ENCODE assay signal across 15 cellular contexts in the genomic region with DNA sequence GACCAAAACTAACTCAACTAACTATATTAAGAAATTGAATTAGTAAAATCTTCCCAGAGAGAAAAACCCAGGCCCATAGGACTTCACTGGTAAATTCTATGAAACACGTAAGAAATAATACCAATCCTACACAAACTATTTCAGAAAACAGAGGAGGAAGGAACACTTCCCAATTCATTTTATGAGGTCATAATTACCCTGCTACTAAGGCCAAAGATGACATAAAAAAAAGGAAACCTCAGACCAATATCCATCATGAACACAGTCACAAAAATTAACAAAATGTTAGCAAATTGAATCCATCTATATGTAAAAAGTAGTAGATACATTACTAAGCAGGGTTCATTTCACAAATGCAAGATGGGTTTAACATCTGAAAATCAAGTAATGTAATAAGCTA. TPM values are rescaled to one million over a fixed set of nuclear protein-coding genes. Genes with fewer than 3 reads are reported as not detected.
DNase-seq lines count a peak whose midpoint lies in the region; ATAC-seq and TF ChIP-seq lines count a peak whose summit lies in the region.
"Had no signal": no experiment of that assay in that cellular context is flagged by ENCODE, and none has a peak within 500 bp of the region (broad histone marks: within the 10 kb centered on the region; RNA-seq: fewer than 3 reads in every experiment).

No MANE protein-coding gene starts in this region.

- peaks cover 54% of the 10 kb centered on the region for H3K4me1 Mint-ChIP-seq in CD4-positive, alpha-beta T cell (ENCODE audit: low read depth)
- H3K4me1 Mint-ChIP-seq in activated T-helper 1 cell treated with anti-CD3 and anti-CD28 coated beads, Interleukin-12 subunit alpha, Interleukin-12 subunit beta, Interleukin-2, Interleukin-4 antibody, amounts not matched to agents 30 ng/mL and 10 ng/mL and 1 ng/mL, durations not matched to agents 14 hours and 24 hours and 36 hours (ENCODE audit: low read depth): peaks cover 40% of the 10 kb centered on the region
- H3K4me1 Mint-ChIP-seq in type B pancreatic cell (ENCODE audit: unreplicated experiment): peaks cover 28% of the 10 kb centered on the region

- peaks cover 7 to 11% of the 10 kb centered on the region in 2 experiments; a peak in 2 of 3 replicates for H3K36me3 ChIP-seq in HEK293 (ENCODE audit: control insufficient read depth in 2 of 2, insufficient read depth in 1 of 2, low read length in 2 of 2)
- H3K36me3 ChIP-seq in mucosa of descending colon (ENCODE audit: low read depth): no peaks in the 10 kb centered on the region

- TF ChIP-seq CTCF in CD4-positive, alpha-beta T cell (IDR thresholded peaks at IDR 0.05): no peak
- no peak for TF ChIP-seq CTCF in HEK293 (tag by site-specific recombination; IDR thresholded peaks at IDR 0.05)
- no peak for TF ChIP-seq CTCF in type B pancreatic cell (conservative IDR thresholded peaks at IDR 0.05)
- no peak for TF ChIP-seq CTCF in mucosa of descending colon (IDR thresholded peaks at IDR 0.05)

- ATAC-seq in CD4-positive, alpha-beta T cell (ENCODE audit: poor library complexity): no peak
- no peak for ATAC-seq in mucosa of descending colon
- ATAC-seq in GM21360 (IDR thresholded peaks at IDR 0.05; ENCODE audit: unreplicated experiment): no peak
- ATAC-seq: CD8-positive, alpha-beta T cell had no signal

- CTCF ChIA-PET in CD4-positive, alpha-beta T cell (lab: Charles Lee): no interaction called here
- CTCF ChIA-PET in HEK293 (lab: Yijun Ruan, JAX): interaction anchor here (0.7 kb wide), 1 partner anchor 267 kb away, joined by 3 read pairs; no protein-coding TSS in a partner anchor

- intact Hi-C loops in CD4-positive, alpha-beta T cell (cut with DNase I, micrococcal nuclease): loop anchor here in 1 of 2 experiments (5.0 to 10.0 kb wide), 4 partner anchors 75 to 512 kb away; a partner anchor contains a TSS
- intact Hi-C loops in activated T-helper 1 cell treated with anti-CD3 and anti-CD28 coated beads, Interleukin-12 subunit alpha, Interleukin-12 subunit beta, Interleukin-2, Interleukin-4 antibody, amounts not matched to agents 30 ng/mL and 10 ng/mL and 1 ng/mL, durations not matched to agents 14 hours and 24 hours and 36 hours (cut with micrococcal nuclease): no loop called here
- intact Hi-C loops in mucosa of descending colon (cut with DNase I, micrococcal nuclease): no loop called here

- H3K4me1 ChIP-seq in HEK293 (ENCODE audit: control insufficient read depth, insufficient read depth, low read length) (peaks cover 5% of the 10 kb centered on the region; the same call in 1 of the 2 replicates), mucosa of descending colon (ENCODE audit: low read depth) (peaks cover 10% of the 10 kb centered on the region)
- H3K4me1 ChIP-seq: Caco-2 had no signal

- H3K27ac Mint-ChIP-seq in CD4-positive, alpha-beta T cell: peak overlapping the region; percentile 1
- H3K27ac Mint-ChIP-seq in activated T-helper 1 cell treated with anti-CD3 and anti-CD28 coated beads, Interleukin-12 subunit alpha, Interleukin-12 subunit beta, Interleukin-2, Interleukin-4 antibody, amounts not matched to agents 30 ng/mL and 10 ng/mL and 1 ng/mL, durations not matched to agents 14 hours and 24 hours and 36 hours: no peak overlapping the region
- H3K27ac Mint-ChIP-seq in type B pancreatic cell: peak overlapping the region; percentile 7
- H3K27ac Mint-ChIP-seq: CD8-positive, alpha-beta T cell had no signal

- H3K9me3 Mint-ChIP-seq in CD4-positive, alpha-beta T cell: no peaks in the 10 kb centered on the region
- no peaks in the 10 kb centered on the region for H3K9me3 Mint-ChIP-seq in activated T-helper 1 cell treated with anti-CD3 and anti-CD28 coated beads, Interleukin-12 subunit alpha, Interleukin-12 subunit beta, Interleukin-2, Interleukin-4 antibody, amounts not matched to agents 30 ng/mL and 10 ng/mL and 1 ng/mL, durations not matched to agents 14 hours and 24 hours and 36 hours
- H3K9me3 Mint-ChIP-seq in type B pancreatic cell: no peaks in the 10 kb centered on the region
- H3K9me3 Mint-ChIP-seq: CD8-positive, alpha-beta T cell had no signal

- H3K27me3 Mint-ChIP-seq in CD4-positive, alpha-beta T cell: no peaks in the 10 kb centered on the region
- peaks cover 2% of the 10 kb centered on the region for H3K27me3 Mint-ChIP-seq in activated T-helper 1 cell treated with anti-CD3 and anti-CD28 coated beads, Interleukin-12 subunit alpha, Interleukin-12 subunit beta, Interleukin-2, Interleukin-4 antibody, amounts not matched to agents 30 ng/mL and 10 ng/mL and 1 ng/mL, durations not matched to agents 14 hours and 24 hours and 36 hours (ENCODE audit: insufficient read depth)
- H3K27me3 Mint-ChIP-seq in type B pancreatic cell: no peaks in the 10 kb centered on the region

- no peak overlapping the region for H3K27ac ChIP-seq in CD4-positive, alpha-beta T cell (ENCODE audit: low read depth, low read length)
- H3K27ac ChIP-seq in HEK293 (ENCODE audit: extremely low read depth, low read depth, low read length): no peak overlapping the region

- no peak overlapping the region for H3K4me3 ChIP-seq in HEK293 (ENCODE audit: low read depth, low read length)
- H3K4me3 ChIP-seq in mucosa of descending colon: no peak overlapping the region
- H3K4me3 ChIP-seq: HAP-1 had no signal

- POLR2A ChIA-PET in CD4-positive, alpha-beta T cell (lab: Charles Lee): no interaction called here
- POLR2A ChIA-PET in HEK293 (lab: Yijun Ruan, JAX): no interaction called here

- no peaks in the 10 kb centered on the region for H3K27me3 ChIP-seq in CD4-positive, alpha-beta T cell (ENCODE audit: control insufficient read depth, insufficient read depth, low read length)

- peaks cover 21% of the 10 kb centered on the region for H3K36me3 Mint-ChIP-seq in CD4-positive, alpha-beta T cell (ENCODE audit: low read depth)
- peaks cover 4% of the 10 kb centered on the region for H3K36me3 Mint-ChIP-seq in activated T-helper 1 cell treated with anti-CD3 and anti-CD28 coated beads, Interleukin-12 subunit alpha, Interleukin-12 subunit beta, Interleukin-2, Interleukin-4 antibody, amounts not matched to agents 30 ng/mL and 10 ng/mL and 1 ng/mL, durations not matched to agents 14 hours and 24 hours and 36 hours (ENCODE audit: low read depth)
- H3K36me3 Mint-ChIP-seq in type B pancreatic cell: peaks cover 15% of the 10 kb centered on the region

- no peaks in the 10 kb centered on the region for H3K9me3 ChIP-seq in CD4-positive, alpha-beta T cell (ENCODE audit: control insufficient read depth, low read length)
- no peaks in the 10 kb centered on the region for H3K9me3 ChIP-seq in HEK293 (ENCODE audit: control insufficient read depth, insufficient read depth, low read depth, low read length)
- no peaks in the 10 kb centered on the region for H3K9me3 ChIP-seq in mucosa of descending colon
- H3K9me3 ChIP-seq: Caco-2, HAP-1 had no signal

- no peak for DNase-seq in CD4-positive, alpha-beta T cell
- DNase-seq in activated T-helper 1 cell treated with anti-CD3 and anti-CD28 coated beads, Interleukin-12 subunit alpha, Interleukin-12 subunit beta, Interleukin-2, Interleukin-4 antibody, amounts not matched to agents 30 ng/mL and 10 ng/mL and 1 ng/mL, durations not matched to agents 14 hours and 24 hours and 36 hours (ENCODE audit: low spot score): no peak
- DNase-seq in type B pancreatic cell (ENCODE audit: extremely low spot score, unreplicated experiment): no peak
- no peak for DNase-seq in mucosa of descending colon
- DNase-seq: C1 segment of cervical spinal cord; Caco-2; CD8-positive, alpha-beta T cell; DMS153; DND-41; GOT3 had no signal

- H3K4me3 Mint-ChIP-seq in CD4-positive, alpha-beta T cell: peak overlapping the region; percentile 12
- peak overlapping the region; percentile 15 for H3K4me3 Mint-ChIP-seq in activated T-helper 1 cell treated with anti-CD3 and anti-CD28 coated beads, Interleukin-12 subunit alpha, Interleukin-12 subunit beta, Interleukin-2, Interleukin-4 antibody, amounts not matched to agents 30 ng/mL and 10 ng/mL and 1 ng/mL, durations not matched to agents 14 hours and 24 hours and 36 hours
- peak overlapping the region; percentile 60 for H3K4me3 Mint-ChIP-seq in type B pancreatic cell
- H3K4me3 Mint-ChIP-seq: CD8-positive, alpha-beta T cell had no signal

TF ChIP-seq in HEK293, 187 proteins besides CTCF, POLR2A, EP300 and RAD21:
- TF ChIP-seq ZNF629 (tag by site-specific recombination; IDR thresholded peaks at IDR 0.05) (peak; percentile 52), GLIS2 (tag by site-specific recombination; IDR thresholded peaks at IDR 0.05) (no peak), ZBTB21 (tag by site-specific recombination; IDR thresholded peaks at IDR 0.05) (peak; percentile 56; the same call in 1 of the 2 replicates)
- TF ChIP-seq, protein P1, sequence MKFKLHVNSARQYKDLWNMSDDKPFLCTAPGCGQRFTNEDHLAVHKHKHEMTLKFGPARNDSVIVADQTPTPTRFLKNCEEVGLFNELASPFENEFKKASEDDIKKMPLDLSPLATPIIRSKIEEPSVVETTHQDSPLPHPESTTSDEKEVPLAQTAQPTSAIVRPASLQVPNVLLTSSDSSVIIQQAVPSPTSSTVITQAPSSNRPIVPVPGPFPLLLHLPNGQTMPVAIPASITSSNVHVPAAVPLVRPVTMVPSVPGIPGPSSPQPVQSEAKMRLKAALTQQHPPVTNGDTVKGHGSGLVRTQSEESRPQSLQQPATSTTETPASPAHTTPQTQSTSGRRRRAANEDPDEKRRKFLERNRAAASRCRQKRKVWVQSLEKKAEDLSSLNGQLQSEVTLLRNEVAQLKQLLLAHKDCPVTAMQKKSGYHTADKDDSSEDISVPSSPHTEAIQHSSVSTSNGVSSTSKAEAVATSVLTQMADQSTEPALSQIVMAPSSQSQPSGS (tag by site-specific recombination; IDR thresholded peaks at IDR 0.05; ENCODE audit: low read depth): peak; percentile 71; the same call in 1 of the 2 replicates

RNA-seq across cellular contexts. Expression of a gene that starts 3.5 kb away (rescaled TPM):
- total RNA-seq in CD4-positive, alpha-beta T cell: 10 to 100 TPM; 11.0 to 11.1 TPM
- 58.4 and 61.4 TPM in 2 replicates for total RNA-seq in activated T-helper 1 cell treated with anti-CD3 and anti-CD28 coated beads, Interleukin-12 subunit alpha, Interleukin-12 subunit beta, Interleukin-2, Interleukin-4 antibody, amounts not matched to agents 30 ng/mL and 10 ng/mL and 1 ng/mL, durations not matched to agents 14 hours and 24 hours and 36 hours
- total RNA-seq in type B pancreatic cell (ENCODE audit: low replicate concordance) (72.3 and 105 TPM in 2 replicates), mucosa of descending colon (10 to 100 TPM; 30.9 to 31.9 (median 31.6) TPM)

RNA-seq across cellular contexts. Expression of a gene that starts 33.0 kb away (rescaled TPM):
- total RNA-seq in CD4-positive, alpha-beta T cell: not detected
- 0.29 and 0.37 TPM in 2 replicates for total RNA-seq in activated T-helper 1 cell treated with anti-CD3 and anti-CD28 coated beads, Interleukin-12 subunit alpha, Interleukin-12 subunit beta, Interleukin-2, Interleukin-4 antibody, amounts not matched to agents 30 ng/mL and 10 ng/mL and 1 ng/mL, durations not matched to agents 14 hours and 24 hours and 36 hours
- total RNA-seq in type B pancreatic cell (ENCODE audit: low replicate concordance) (189 and 410 TPM in 2 replicates), mucosa of descending colon (under 1 TPM in 2 of 3 donors, not detected in 1; 0.13 to 0.27 TPM)
- total RNA-seq: CD8-positive, alpha-beta T cell had no signal

RNA-seq across cellular contexts. Expression of a gene that starts 56.3 kb away (rescaled TPM):
- total RNA-seq in CD4-positive, alpha-beta T cell: not detected
- total RNA-seq in activated T-helper 1 cell treated with anti-CD3 and anti-CD28 coated beads, Interleukin-12 subunit alpha, Interleukin-12 subunit beta, Interleukin-2, Interleukin-4 antibody, amounts not matched to agents 30 ng/mL and 10 ng/mL and 1 ng/mL, durations not matched to agents 14 hours and 24 hours and 36 hours: not detected in 2 replicates
- total RNA-seq in type B pancreatic cell (ENCODE audit: low replicate concordance) (1.6 TPM in 1 of 2 replicates, not detected in the other), mucosa of descending colon (not detected)
- total RNA-seq: A172; A673; Caco-2; CD8-positive, alpha-beta T cell had no signal

Comparison
In these comparisons a context has a peak if more than half of its experiments do, and no peak if none do; other contexts are left out.
1. RNA of a gene that starts 33.0 kb away (total RNA-seq): 189 to 410 TPM in type B pancreatic cell; 0.29 to 0.37 TPM in activated T-helper 1 cell treated with anti-CD3 and anti-CD28 coated beads, Interleukin-12 subunit alpha, Interleukin-12 subunit beta, Interleukin-2, Interleukin-4 antibody, amounts not matched to agents 30 ng/mL and 10 ng/mL and 1 ng/mL, durations not matched to agents 14 hours and 24 hours and 36 hours, 0.13 to 0.27 TPM in mucosa of descending colon and not detected in CD4-positive, alpha-beta T cell; every median in the first group is over 100 times any median in the second.
2. Peak in every context shown above with its lines, with median percentiles within 50 percentile points of each other: H3K4me3 Mint-ChIP-seq.